30 cellular contexts compared by ENCODE assay signal in genomic region chr2:20307311-20307710, GRCh38.
"Had no signal": no experiment of that assay in that cellular context is flagged by ENCODE, and none has a peak within 500 bp of the region (broad histone marks: within the 10 kb centered on the region; RNA-seq: fewer than 3 reads in every experiment).

No MANE protein-coding gene starts in this region.

- H3K9me3 Mint-ChIP-seq: naive B cell; naive thymus-derived CD8-positive, alpha-beta T cell; neural progenitor cell; stimulated activated memory B cell treated with anti-CD40 and anti-IgM and Interleukin-4, amounts not matched to agents 10 μg/mL and 1 μg/mL and 100 μg/mL, for 72 hours; stimulated activated naive CD8-positive, alpha-beta T cell treated with anti-CD3 and anti-CD28 coated beads, Interleukin-15, amount 100 ng/mL, for 72 hours; type B pancreatic cell had no signal

- H3K27ac ChIP-seq: neural progenitor cell, ovary, parathyroid adenoma, psoas muscle, right lobe of liver, sigmoid colon, suprapubic skin, testis, tibial artery, transverse colon, upper lobe of right lung, uterus had no signal

- H3K4me3 ChIP-seq: neural progenitor cell, ovary, psoas muscle, right lobe of liver, sigmoid colon, suprapubic skin, testis, tibial artery, transverse colon, upper lobe of right lung, uterus had no signal

- H3K36me3 ChIP-seq: ovary, uterus had no signal

- H3K4me3 Mint-ChIP-seq: naive B cell; naive thymus-derived CD8-positive, alpha-beta T cell; neural progenitor cell; stimulated activated memory B cell treated with anti-CD40 and anti-IgM and Interleukin-4, amounts not matched to agents 10 μg/mL and 1 μg/mL and 100 μg/mL, for 72 hours; stimulated activated naive CD8-positive, alpha-beta T cell treated with anti-CD3 and anti-CD28 coated beads, Interleukin-15, amount 100 ng/mL, for 72 hours; type B pancreatic cell had no signal

- DNase-seq: naive B cell; naive thymus-derived CD8-positive, alpha-beta T cell; occipital lobe; ovary; posterior cingulate gyrus; psoas muscle; right cardiac atrium; right lobe of liver; sigmoid colon; small intestine; stimulated activated CD4-positive, alpha-beta T cell treated with anti-CD3 and anti-CD28 coated beads, Interleukin-15, amount 100 ng/mL, for 24 hours; stimulated activated CD4-positive, alpha-beta T cell treated with anti-CD3 and anti-CD28 coated beads, Interleukin-2, amount 100 ng/mL, for 24 hours; stimulated activated CD4-positive, alpha-beta T cell treated with anti-CD3 and anti-CD28 coated beads, Interleukin-2, amount 100 ng/mL, for 48 hours; stimulated activated CD4-positive, alpha-beta T cell treated with anti-CD3 and anti-CD28 coated beads, Interleukin-4, amount 100 ng/mL, for 4 hours; stimulated activated CD8-positive, alpha-beta memory T cell treated with anti-CD3 and anti-CD28 coated beads, Interleukin-4, amount 100 ng/mL, for 48 hours; stimulated activated naive CD4-positive, alpha-beta T cell; stimulated activated naive CD8-positive, alpha-beta T cell treated with anti-CD3 and anti-CD28 coated beads, Interleukin-15, amount 100 ng/mL, for 72 hours; stimulated activated naive CD8-positive, alpha-beta T cell treated with anti-CD3 and anti-CD28 coated beads, Interleukin-15, Interleukin-2, amounts not matched to agents 100 U/mL and 50 U/mL, for 24 hours; substantia nigra; testis; tibial artery; transverse colon; upper lobe of right lung; uterus had no signal

- H3K27me3 Mint-ChIP-seq: naive B cell; naive thymus-derived CD8-positive, alpha-beta T cell; progenitor cell of endocrine pancreas; stimulated activated memory B cell treated with anti-CD40 and anti-IgM and Interleukin-4, amounts not matched to agents 10 μg/mL and 1 μg/mL and 100 μg/mL, for 72 hours; stimulated activated naive CD8-positive, alpha-beta T cell treated with anti-CD3 and anti-CD28 coated beads, Interleukin-15, amount 100 ng/mL, for 72 hours; type B pancreatic cell had no signal

- H3K4me1 Mint-ChIP-seq: stimulated activated memory B cell treated with anti-CD40 and anti-IgM and Interleukin-4, amounts not matched to agents 10 μg/mL and 1 μg/mL and 100 μg/mL, for 72 hours; stimulated activated naive CD8-positive, alpha-beta T cell treated with anti-CD3 and anti-CD28 coated beads, Interleukin-15, amount 100 ng/mL, for 72 hours had no signal

- FAIRE-seq: small intestine had no signal

- H3K27ac Mint-ChIP-seq: neural progenitor cell; progenitor cell of endocrine pancreas; stimulated activated memory B cell treated with anti-CD40 and anti-IgM and Interleukin-4, amounts not matched to agents 10 μg/mL and 1 μg/mL and 100 μg/mL, for 72 hours; type B pancreatic cell had no signal

- H3K4me1 ChIP-seq: neural progenitor cell, parathyroid adenoma, psoas muscle, right lobe of liver, suprapubic skin, testis, upper lobe of right lung, uterus had no signal

- H3K9me3 ChIP-seq: ovary, psoas muscle, right lobe of liver, sigmoid colon, suprapubic skin, testis, tibial artery, transverse colon, upper lobe of right lung, uterus had no signal

- ATAC-seq: naive thymus-derived CD8-positive, alpha-beta T cell; psoas muscle; right cardiac atrium; right lobe of liver; stimulated activated memory B cell treated with anti-CD40 and anti-IgM and Interleukin-4, amounts not matched to agents 10 μg/mL and 1 μg/mL and 100 μg/mL, for 72 hours; stimulated activated naive CD8-positive, alpha-beta T cell treated with anti-CD3 and anti-CD28 coated beads, Interleukin-15, amount 100 ng/mL, for 72 hours; stimulated activated naive CD8-positive, alpha-beta T cell treated with anti-CD3 and anti-CD28 coated beads, Interleukin-15, Interleukin-2, amounts not matched to agents 100 U/mL and 50 U/mL, for 24 hours; upper lobe of right lung had no signal
